13 cellular contexts compared by ENCODE assay signal in the genomic region with DNA sequence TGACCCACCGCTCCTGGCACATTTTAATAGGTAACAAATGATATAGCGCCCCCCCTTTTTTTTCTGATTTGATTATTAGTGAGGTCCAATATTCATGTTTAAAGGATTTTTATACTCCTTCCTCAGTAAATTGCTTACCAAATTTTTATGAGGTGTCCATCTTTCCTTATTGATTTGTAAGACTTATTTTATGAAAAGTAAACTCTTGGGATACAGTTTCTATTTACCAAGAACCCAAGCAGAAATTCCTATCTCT. TPM values are rescaled to one million over a fixed set of nuclear protein-coding genes. Genes with fewer than 3 reads are reported as not detected.
DNase-seq lines count a peak whose midpoint lies in the region; ATAC-seq and TF ChIP-seq lines count a peak whose summit lies in the region.
"Had no signal": no experiment of that assay in that cellular context is flagged by ENCODE, and none has a peak within 500 bp of the region (broad histone marks: within the 10 kb centered on the region; RNA-seq: fewer than 3 reads in every experiment).

No MANE protein-coding gene starts in this region.

- no peaks in the 10 kb centered on the region for H4K20me1 ChIP-seq in HCT116 (ENCODE audit: insufficient read depth)

- H3K4me3 Mint-ChIP-seq in CD4-positive, alpha-beta memory T cell: peak overlapping the region; percentile 63 to 94 (median 72)
- peak overlapping the region; percentile 53 for H3K4me3 Mint-ChIP-seq in activated CD4-positive, alpha-beta memory T cell treated with anti-CD3 and anti-CD28 coated beads, Interleukin-2, amount 10 ng/mL, durations not matched to agents 7 days and 5 days
- H3K4me3 Mint-ChIP-seq in naive thymus-derived CD4-positive, alpha-beta T cell: peak overlapping the region; percentile 25 to 98 (median 68)

- no peaks in the 10 kb centered on the region for H3K9me3 ChIP-seq in CD4-positive, alpha-beta memory T cell (ENCODE audit: control insufficient read depth in 1 of 2, low read length in 2 of 2)
- no peaks in the 10 kb centered on the region for H3K9me3 ChIP-seq in HCT116 (ENCODE audit: control insufficient read depth in 1 of 2, insufficient read depth in 1 of 2, low read depth in 1 of 2, low read length in 2 of 2)
- H3K9me3 ChIP-seq in naive thymus-derived CD4-positive, alpha-beta T cell (ENCODE audit: control insufficient read depth in 2 of 3, low read length in 3 of 3): no peaks in the 10 kb centered on the region
- H3K9me3 ChIP-seq in tibial nerve: no peaks in the 10 kb centered on the region
- H3K9me3 ChIP-seq: adrenal gland, upper lobe of right lung had no signal

- intact Hi-C loops in CD4-positive, alpha-beta memory T cell (cut with micrococcal nuclease): no loop called here
- intact Hi-C loops in HCT116 (cut with micrococcal nuclease): loop anchor here (5.0 kb wide), 2 partner anchors 141 to 156 kb away; no protein-coding TSS in a partner anchor
- intact Hi-C loops in naive thymus-derived CD4-positive, alpha-beta T cell (cut with micrococcal nuclease): loop anchor here (5.0 to 10.0 kb wide), 4 partner anchors 816 to 1751 kb away; a partner anchor contains a TSS

- H3K27me3 Mint-ChIP-seq in CD4-positive, alpha-beta memory T cell: peaks cover 2 to 6% of the 10 kb centered on the region in 2 donors
- peaks cover 2% of the 10 kb centered on the region for H3K27me3 Mint-ChIP-seq in activated CD4-positive, alpha-beta memory T cell treated with anti-CD3 and anti-CD28 coated beads, Interleukin-2, amount 10 ng/mL, durations not matched to agents 7 days and 5 days
- peaks cover 0 to 4% (median 0%) of the 10 kb centered on the region in 5 donors for H3K27me3 Mint-ChIP-seq in naive thymus-derived CD4-positive, alpha-beta T cell

- TF ChIP-seq POLR2A in HCT116 (IDR thresholded peaks at IDR 0.05; ENCODE audit: borderline replicate concordance, extremely low read depth, insufficient read depth, insufficient read length) (no peak), tibial nerve (IDR thresholded peaks at IDR 0.05) (no peak)

- peak overlapping the region; percentile 87 for H3K4me2 ChIP-seq in HCT116 (ENCODE audit: low read length)

- H3K4me1 ChIP-seq in CD4-positive, alpha-beta memory T cell (ENCODE audit: insufficient read depth, low read length): peaks cover 17% of the 10 kb centered on the region
- H3K4me1 ChIP-seq in HCT116 (ENCODE audit: control insufficient read depth in 1 of 2, insufficient read depth in 2 of 2, low read length in 2 of 2) (peaks cover 9 to 30% of the 10 kb centered on the region in 2 experiments; a peak in 3 of 4 replicates), tibial nerve (peaks cover 0 to 7% (median 0%) of the 10 kb centered on the region in 4 donors)
- peaks cover 5 to 6% of the 10 kb centered on the region in 2 donors for H3K4me1 ChIP-seq in naive thymus-derived CD4-positive, alpha-beta T cell (ENCODE audit: control insufficient read depth in 2 of 2, insufficient read depth in 2 of 2, low read length in 2 of 2)

- H3K36me3 Mint-ChIP-seq in CD4-positive, alpha-beta memory T cell: peaks cover 22 to 41% of the 10 kb centered on the region in 2 donors
- peaks cover 38% of the 10 kb centered on the region for H3K36me3 Mint-ChIP-seq in activated CD4-positive, alpha-beta memory T cell treated with anti-CD3 and anti-CD28 coated beads, Interleukin-2, amount 10 ng/mL, durations not matched to agents 7 days and 5 days (ENCODE audit: low read depth)
- H3K36me3 Mint-ChIP-seq in naive thymus-derived CD4-positive, alpha-beta T cell: peaks cover 10 to 26% (median 24%) of the 10 kb centered on the region in 5 donors

- no peak overlapping the region for H2AFZ ChIP-seq in HCT116 (ENCODE audit: low read depth, low read length, poor library complexity, severe bottlenecking)

- peaks cover 0 to 9% (median 1%) of the 10 kb centered on the region in 8 donors for H3K9me3 Mint-ChIP-seq in CD4-positive, alpha-beta memory T cell
- H3K9me3 Mint-ChIP-seq in activated CD4-positive, alpha-beta memory T cell treated with anti-CD3 and anti-CD28 coated beads, Interleukin-2, amount 10 ng/mL, durations not matched to agents 7 days and 5 days: no peaks in the 10 kb centered on the region
- peaks cover 0 to 8% (median 0%) of the 10 kb centered on the region in 11 donors for H3K9me3 Mint-ChIP-seq in naive thymus-derived CD4-positive, alpha-beta T cell

- BruUV-seq in HCT116 (replicated peaks; lab: Mats Ljungman, UMichigan): no TSS peak

- H3K9ac ChIP-seq in HCT116 (ENCODE audit: low read length): peak overlapping the region; percentile 20; the same call in 1 of the 2 replicates

- CTCF ChIA-PET in CD4-positive, alpha-beta memory T cell (lab: Charles Lee; ENCODE audit: partially characterized antibody): interaction anchor here (0.6 to 4.2 kb wide), 6 partner anchors 15 to 115 kb away, joined by 3 to 16 read pairs (median 3); a partner anchor contains a TSS
- CTCF ChIA-PET in HCT116 (lab: Charles Lee): no interaction called here
- CTCF ChIA-PET in activated CD4-positive, alpha-beta memory T cell treated with anti-CD3 and anti-CD28 coated beads, Interleukin-2, amount 10 ng/mL, durations not matched to agents 7 days and 5 days (lab: Charles Lee): interaction anchor here (0.9 to 5.7 kb wide), 3 partner anchors 17 to 60 kb away, joined by 3 to 41 read pairs (median 3); no protein-coding TSS in a partner anchor
- CTCF ChIA-PET in naive thymus-derived CD4-positive, alpha-beta T cell (lab: Charles Lee): interaction anchor here (1.3 kb wide), 1 partner anchor 24 kb away, joined by 3 read pairs; no protein-coding TSS in a partner anchor

- POLR2A ChIA-PET in CD4-positive, alpha-beta memory T cell (lab: Charles Lee; ENCODE audit: partially characterized antibody): interaction anchor here (0.7 to 6.2 kb wide), 7 partner anchors 12 to 61 kb away, joined by 3 to 181 read pairs (median 9); a partner anchor contains a TSS
- POLR2A ChIA-PET in HCT116 (lab: Charles Lee): interaction anchor here (1.2 kb wide), 1 partner anchor 23 kb away, joined by 3 read pairs; no protein-coding TSS in a partner anchor
- POLR2A ChIA-PET in activated CD4-positive, alpha-beta memory T cell treated with anti-CD3 and anti-CD28 coated beads, Interleukin-2, amount 10 ng/mL, durations not matched to agents 7 days and 5 days (lab: Charles Lee): interaction anchor here (0.6 to 5.4 kb wide), 5 partner anchors 15 to 61 kb away, joined by 3 to 114 read pairs (median 4); a partner anchor contains a TSS
- POLR2A ChIA-PET in naive thymus-derived CD4-positive, alpha-beta T cell (lab: Charles Lee): interaction anchor here (0.6 to 5.4 kb wide), 5 partner anchors 12 to 35 kb away, joined by 3 to 74 read pairs (median 3); a partner anchor contains a TSS

- H3K36me3 ChIP-seq in CD4-positive, alpha-beta memory T cell (ENCODE audit: insufficient read depth, low read length): peaks cover 11% of the 10 kb centered on the region
- peaks cover 14 to 19% of the 10 kb centered on the region in 2 experiments for H3K36me3 ChIP-seq in HCT116 (ENCODE audit: control insufficient read depth in 1 of 2, insufficient read depth in 2 of 2, low read length in 2 of 2)
- H3K36me3 ChIP-seq in naive thymus-derived CD4-positive, alpha-beta T cell (ENCODE audit: control insufficient read depth in 2 of 3, insufficient read depth in 3 of 3, low read length in 3 of 3): peaks cover 7 to 35% (median 8%) of the 10 kb centered on the region in 3 experiments
- peaks cover 0 to 32% (median 0%) of the 10 kb centered on the region in 3 donors for H3K36me3 ChIP-seq in tibial nerve

- peaks cover 4 to 24% (median 19%) of the 10 kb centered on the region in 4 donors for H3K4me1 Mint-ChIP-seq in CD4-positive, alpha-beta memory T cell
- H3K4me1 Mint-ChIP-seq in activated CD4-positive, alpha-beta memory T cell treated with anti-CD3 and anti-CD28 coated beads, Interleukin-2, amount 10 ng/mL, durations not matched to agents 7 days and 5 days: peaks cover 21% of the 10 kb centered on the region
- peaks cover 0 to 32% (median 14%) of the 10 kb centered on the region in 7 donors for H3K4me1 Mint-ChIP-seq in naive thymus-derived CD4-positive, alpha-beta T cell

- ATAC-seq in HCT116 (no peak), GM19035 (IDR thresholded peaks at IDR 0.05; ENCODE audit: unreplicated experiment) (no peak)
- no peak for ATAC-seq in naive thymus-derived CD4-positive, alpha-beta T cell
- ATAC-seq: foreskin keratinocyte, upper lobe of right lung had no signal

- no peak for TF ChIP-seq EP300 in tibial nerve (IDR thresholded peaks at IDR 0.05)

- RAD21 ChIA-PET in HCT116 (lab: Charles Lee; ENCODE audit: low non-redundant PET in 1 of 2, low total read pairs in 2 of 2, uncharacterized antibody in 2 of 2, unreplicated experiment in 2 of 2): no interaction called here

- DNase-seq in CD4-positive, alpha-beta memory T cell: no peak
- DNase-seq in HCT116 (ENCODE audit: low read depth, low spot score): no peak
- DNase-seq in activated CD4-positive, alpha-beta memory T cell treated with anti-CD3 and anti-CD28 coated beads, Interleukin-2, amount 10 ng/mL, durations not matched to agents 7 days and 5 days: no peak
- no peak for DNase-seq in naive thymus-derived CD4-positive, alpha-beta T cell
- no peak for DNase-seq in AG08396 (ENCODE audit: low spot score)
- no peak for DNase-seq in NCI-H1092 (lab: John Stamatoyannopoulos, UW)
- DNase-seq in tibial nerve (ENCODE audit: low spot score in 2 of 2): no peak
- DNase-seq: activated CD4-positive, CD25-positive, alpha-beta regulatory T cell treated with anti-CD3 and anti-CD28 coated beads, Interleukin-2, amount 50 U/mL, for 72 hours; NCI-H1436; upper lobe of right lung had no signal

- H3K27ac ChIP-seq in CD4-positive, alpha-beta memory T cell (ENCODE audit: low read depth, low read length): no peak overlapping the region
- H3K27ac ChIP-seq in HCT116 (ENCODE audit: low read depth, low read length): peak overlapping the region; percentile 21
- H3K27ac ChIP-seq in naive thymus-derived CD4-positive, alpha-beta T cell (ENCODE audit: low read depth, low read length): no peak overlapping the region
- H3K27ac ChIP-seq in tibial nerve: no peak overlapping the region
- H3K27ac ChIP-seq: foreskin keratinocyte, upper lobe of right lung had no signal

- peak overlapping the region in 6 of 7 donors; percentile 32 to 100 (median 68) for H3K27ac Mint-ChIP-seq in CD4-positive, alpha-beta memory T cell
- peak overlapping the region; percentile 69 for H3K27ac Mint-ChIP-seq in activated CD4-positive, alpha-beta memory T cell treated with anti-CD3 and anti-CD28 coated beads, Interleukin-2, amount 10 ng/mL, durations not matched to agents 7 days and 5 days
- peak overlapping the region in 7 of 9 donors; percentile 62 to 100 (median 78) for H3K27ac Mint-ChIP-seq in naive thymus-derived CD4-positive, alpha-beta T cell

- H3K79me2 ChIP-seq in HCT116 (ENCODE audit: insufficient read depth, low read length): 0 out of 2 replicates have a peak, but pooled peaks cover 3% of the 10 kb centered on the region

- no peak for TF ChIP-seq RAD21 in HCT116 (IDR thresholded peaks at IDR 0.05; ENCODE audit: low read depth)

- WGBS in tibial nerve, 2 donors: 74 to 82% methylated on average over 2 of the region's 2 CpGs

- H3K9me2 ChIP-seq in HCT116 (ENCODE audit: insufficient read depth): no peaks in the 10 kb centered on the region

- TF ChIP-seq CTCF in HCT116 (IDR thresholded peaks at IDR 0.05 in 2 of 3, conservative IDR thresholded peaks at IDR 0.05 in 1 of 3; ENCODE audit: borderline replicate concordance in 1 of 3, insufficient read depth in 1 of 3, low read depth in 2 of 3, low read length in 2 of 3): no peak
- no peak for TF ChIP-seq CTCF in tibial nerve (IDR thresholded peaks at IDR 0.05)

- no peaks in the 10 kb centered on the region for H3K27me3 ChIP-seq in CD4-positive, alpha-beta memory T cell (ENCODE audit: insufficient read depth, low read length)
- H3K27me3 ChIP-seq in HCT116 (ENCODE audit: insufficient read depth, low read length): no peaks in the 10 kb centered on the region
- no peaks in the 10 kb centered on the region for H3K27me3 ChIP-seq in naive thymus-derived CD4-positive, alpha-beta T cell (ENCODE audit: control insufficient read depth in 2 of 2, insufficient read depth in 2 of 2, low read length in 2 of 2)
- no peaks in the 10 kb centered on the region for H3K27me3 ChIP-seq in tibial nerve
- H3K27me3 ChIP-seq: adrenal gland, foreskin keratinocyte, upper lobe of right lung had no signal

- H3K4me3 ChIP-seq in CD4-positive, alpha-beta memory T cell (ENCODE audit: low read length in 2 of 2): no peak overlapping the region
- peak overlapping the region in 1 of 2 experiments; percentile 66; a peak in 1 of 4 replicates for H3K4me3 ChIP-seq in HCT116 (replicated peaks in 1 of 2; ENCODE audit: low read depth in 1 of 2, low read length in 2 of 2)
- no peak overlapping the region for H3K4me3 ChIP-seq in naive thymus-derived CD4-positive, alpha-beta T cell (ENCODE audit: low read length)
- H3K4me3 ChIP-seq in tibial nerve: no peak overlapping the region

RNA-seq across cellular contexts. Expression of a gene that starts 25.1 kb away (rescaled TPM):
- 100 to 1,000 TPM; 102 to 108 TPM for total RNA-seq in CD4-positive, alpha-beta memory T cell
- 10 to 100 TPM; 51.6 to 64.6 TPM for polyA plus RNA-seq in CD4-positive, alpha-beta memory T cell
- total RNA-seq in HCT116 (2021; ENCODE audit: unreplicated experiment) (62.5 TPM), tibial nerve (10 to 100 TPM; 57.5 to 90.9 (median 72.4) TPM)
- polyA plus RNA-seq in HCT116 (2012): 40.8 and 45.8 TPM in 2 replicates
- total RNA-seq in activated CD4-positive, alpha-beta memory T cell treated with anti-CD3 and anti-CD28 coated beads, Interleukin-2, amount 10 ng/mL, durations not matched to agents 7 days and 5 days: 10 to 100 TPM; 56.8 to 58.0 TPM
- 10 to 100 TPM; 22.9 to 93.9 (median 67.5) TPM for total RNA-seq in naive thymus-derived CD4-positive, alpha-beta T cell
- 10 to 100 TPM; 53.0 to 82.2 TPM for polyA plus RNA-seq in naive thymus-derived CD4-positive, alpha-beta T cell
